27 cellular contexts compared by ENCODE assay signal in the genomic region with DNA sequence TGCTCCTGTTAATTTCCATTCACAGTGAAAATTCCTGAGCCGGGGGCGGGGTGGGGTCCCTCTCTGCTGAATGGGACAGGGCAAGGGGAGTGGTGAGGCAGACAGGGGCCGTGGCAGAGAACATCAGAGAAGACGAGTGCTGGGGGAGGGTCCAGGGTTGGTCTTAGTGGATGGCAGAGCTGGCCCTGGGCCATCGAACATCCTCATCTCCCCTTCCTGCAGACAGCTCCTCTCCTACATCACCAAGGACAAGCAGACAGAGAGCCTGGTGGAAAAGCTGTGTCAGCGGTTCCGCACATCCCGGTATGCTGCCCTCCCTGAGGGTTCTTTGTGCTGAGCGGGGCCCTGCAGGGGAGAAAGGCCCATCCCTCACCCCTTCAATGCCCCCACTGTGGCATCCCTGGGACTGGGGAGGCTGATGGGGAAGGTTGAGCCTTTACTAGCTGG. TPM values are rescaled to one million over a fixed set of nuclear protein-coding genes. Genes with fewer than 3 reads are reported as not detected.
DNase-seq lines count a peak whose midpoint lies in the region; ATAC-seq and TF ChIP-seq lines count a peak whose summit lies in the region.
"Had no signal": no experiment of that assay in that cellular context is flagged by ENCODE, and none has a peak within 500 bp of the region (broad histone marks: within the 10 kb centered on the region; RNA-seq: fewer than 3 reads in every experiment).

No MANE protein-coding gene starts in this region.

- BruUV-seq in mammary epithelial cell (replicated peaks; lab: Mats Ljungman, UMichigan), result no TSS peak

- no peak for DNase-seq in activated CD4-positive, alpha-beta T cell treated with anti-CD3 and anti-CD28 coated beads, Interleukin-2, amount 10 ng/mL, durations not matched to agents 24 days and 14 days
- DNase-seq in activated CD4-positive, alpha-beta T cell treated with anti-CD3 and anti-CD28 coated beads for 1 hour, result no peak
- DNase-seq in GM23338 (ENCODE audit: low spot score) (no peak), mammary epithelial cell (no peak), osteocyte (ENCODE audit: extremely low spot score, unreplicated experiment) (no peak), body of pancreas (no peak)
- DNase-seq: 8988T; activated CD4-positive, alpha-beta T cell treated with anti-CD3 and anti-CD28 coated beads, Interleukin-2, amount 10 ng/mL, durations not matched to agents 7 days and 5 days; activated gamma-delta T cell treated with Interleukin-2 at 50 U/mL for 16 hours; activated T-cell treated with anti-CD3 and anti-CD28 coated beads for 4 hours; anterior cingulate cortex; effector memory CD8-positive, alpha-beta T cell; EL; Kasumi-1; left cardiac atrium; NCI-H1092; NCI-H2029; PC-3; SJCRH30; stimulated activated CD4-positive, alpha-beta T cell treated with anti-CD3 and anti-CD28 coated beads, Interleukin-2, amount 100 ng/mL, for 24 hours; stimulated activated naive CD4-positive, alpha-beta T cell treated with Interleukin-2 at 50 U/mL for 16 hours; transverse colon had no signal

- intact Hi-C loops in activated CD4-positive, alpha-beta T cell treated with anti-CD3 and anti-CD28 coated beads, Interleukin-2, amount 10 ng/mL, durations not matched to agents 24 days and 14 days (cut with micrococcal nuclease), result no loop called here
- intact Hi-C loops in mammary epithelial cell (cut with micrococcal nuclease), result no loop called here
- intact Hi-C loops in body of pancreas (cut with DNase I), result no loop called here

- H3K27ac ChIP-seq in GM23338 (ENCODE audit: low read depth) (peak overlapping the region; percentile 47; the same call in 1 of the 2 replicates), mammary epithelial cell (ENCODE audit: insufficient read depth, low read depth, low read length) (peak overlapping the region; percentile 37), body of pancreas (no peak overlapping the region)
- H3K27ac ChIP-seq: SJCRH30, transverse colon had no signal

- H3K4me1 Mint-ChIP-seq in activated CD4-positive, alpha-beta T cell treated with anti-CD3 and anti-CD28 coated beads, Interleukin-2, amount 10 ng/mL, durations not matched to agents 24 days and 14 days, result peaks cover 21% of the 10 kb centered on the region
- H3K4me1 Mint-ChIP-seq in GM23338 (peaks cover 26% of the 10 kb centered on the region), osteocyte (ENCODE audit: unreplicated experiment) (peaks cover 22% of the 10 kb centered on the region)

- no peaks in the 10 kb centered on the region for H3K27me3 Mint-ChIP-seq in activated CD4-positive, alpha-beta T cell treated with anti-CD3 and anti-CD28 coated beads, Interleukin-2, amount 10 ng/mL, durations not matched to agents 24 days and 14 days
- peaks cover 19% of the 10 kb centered on the region for H3K27me3 Mint-ChIP-seq in GM23338 (ENCODE audit: insufficient read depth, low read depth, poor library complexity)
- no peaks in the 10 kb centered on the region for H3K27me3 Mint-ChIP-seq in osteocyte (ENCODE audit: unreplicated experiment)
- H3K27me3 Mint-ChIP-seq: activated CD4-positive, alpha-beta T cell treated with anti-CD3 and anti-CD28 coated beads, Interleukin-2, amount 10 ng/mL, durations not matched to agents 7 days and 5 days; effector memory CD8-positive, alpha-beta T cell; natural killer cell treated with Interleukin-12 subunit alpha and Interleukin-12 subunit beta and Interleukin-15 and Interleukin-18, amount 100 ng/mL, for 72 hours had no signal

- no peak overlapping the region for H3K4me3 Mint-ChIP-seq in activated CD4-positive, alpha-beta T cell treated with anti-CD3 and anti-CD28 coated beads, Interleukin-2, amount 10 ng/mL, durations not matched to agents 24 days and 14 days
- no peak overlapping the region for H3K4me3 Mint-ChIP-seq in GM23338
- H3K4me3 Mint-ChIP-seq in osteocyte (ENCODE audit: unreplicated experiment), result no peak overlapping the region
- H3K4me3 Mint-ChIP-seq: activated CD4-positive, alpha-beta T cell treated with anti-CD3 and anti-CD28 coated beads, Interleukin-2, amount 10 ng/mL, durations not matched to agents 7 days and 5 days; effector memory CD8-positive, alpha-beta T cell; natural killer cell treated with Interleukin-12 subunit alpha and Interleukin-12 subunit beta and Interleukin-15 and Interleukin-18, amount 100 ng/mL, for 72 hours; T-helper 1 cell treated with Interleukin-12 subunit alpha and Interleukin-12 subunit beta and Interleukin-4 antibody, amounts not matched to agents 30 μg/mL and 1 μg/mL, for 36 hours had no signal

- no peak overlapping the region for H3K4me3 ChIP-seq in GM23338
- H3K4me3 ChIP-seq in mammary epithelial cell (replicated peaks in 1 of 3; ENCODE audit: insufficient read depth in 1 of 3, low read depth in 2 of 3, low read length in 3 of 3), result no peak overlapping the region
- no peak overlapping the region for H3K4me3 ChIP-seq in body of pancreas
- H3K4me3 ChIP-seq: BLaER1 treated with 17β-estradiol and CSF1 and Interleukin-3, amounts not matched to agents 10 nM and 100 nM; SJCRH30; transverse colon had no signal

- no peaks in the 10 kb centered on the region for H3K9me3 ChIP-seq in mammary epithelial cell (replicated peaks; ENCODE audit: insufficient read depth, low read length)
- H3K9me3 ChIP-seq in body of pancreas, result no peaks in the 10 kb centered on the region
- H3K9me3 ChIP-seq: BLaER1 treated with 17β-estradiol and CSF1 and Interleukin-3, amounts not matched to agents 10 nM and 100 nM; SJCRH30; transverse colon had no signal

- no peaks in the 10 kb centered on the region for H3K27me3 ChIP-seq in GM23338 (ENCODE audit: insufficient read depth)
- no peaks in the 10 kb centered on the region for H3K27me3 ChIP-seq in mammary epithelial cell (ENCODE audit: insufficient read depth, low read length)
- no peaks in the 10 kb centered on the region for H3K27me3 ChIP-seq in body of pancreas
- H3K27me3 ChIP-seq: BLaER1 treated with 17β-estradiol and CSF1 and Interleukin-3, amounts not matched to agents 10 nM and 100 nM; SJCRH30; transverse colon had no signal

- ATAC-seq in GM23338 (no peak), HG03097 (IDR thresholded peaks at IDR 0.05; ENCODE audit: low FRiP score, unreplicated experiment) (no peak), body of pancreas (no peak), GM18517 (IDR thresholded peaks at IDR 0.05; ENCODE audit: unreplicated experiment) (no peak)
- ATAC-seq: effector memory CD8-positive, alpha-beta T cell; left cardiac atrium; natural killer cell treated with Interleukin-12 subunit alpha and Interleukin-12 subunit beta and Interleukin-15 and Interleukin-18, amount 100 ng/mL, for 72 hours; PC-3 had no signal

- H3K9me2 ChIP-seq in GM23338 (ENCODE audit: insufficient read depth), result no peaks in the 10 kb centered on the region

- H2AFZ ChIP-seq in GM23338 (no peak overlapping the region), mammary epithelial cell (ENCODE audit: low read depth, low read length) (no peak overlapping the region)

- H3K9ac ChIP-seq in mammary epithelial cell (ENCODE audit: insufficient read depth, low read length), result no peak overlapping the region

- H3K79me2 ChIP-seq in GM23338 (replicated peaks; ENCODE audit: insufficient read depth) (peaks cover 10% of the 10 kb centered on the region), mammary epithelial cell (ENCODE audit: insufficient read depth, low read length) (peaks cover 30% of the 10 kb centered on the region)

- peaks cover 25% of the 10 kb centered on the region for H3K4me1 ChIP-seq in GM23338 (ENCODE audit: insufficient read depth)
- peaks cover 61% of the 10 kb centered on the region for H3K4me1 ChIP-seq in mammary epithelial cell (ENCODE audit: insufficient read depth, low read length)
- peaks cover 23% of the 10 kb centered on the region for H3K4me1 ChIP-seq in body of pancreas

- TF ChIP-seq POLR2A in body of pancreas (IDR thresholded peaks at IDR 0.05), result no peak

- peak overlapping the region; percentile 51 for H3K27ac Mint-ChIP-seq in activated CD4-positive, alpha-beta T cell treated with anti-CD3 and anti-CD28 coated beads, Interleukin-2, amount 10 ng/mL, durations not matched to agents 24 days and 14 days
- H3K27ac Mint-ChIP-seq in GM23338, result peak overlapping the region; percentile 85
- H3K27ac Mint-ChIP-seq in osteocyte (ENCODE audit: unreplicated experiment), result peak overlapping the region; percentile 14
- H3K27ac Mint-ChIP-seq: activated CD4-positive, alpha-beta T cell treated with anti-CD3 and anti-CD28 coated beads, Interleukin-2, amount 10 ng/mL, durations not matched to agents 7 days and 5 days; natural killer cell treated with Interleukin-12 subunit alpha and Interleukin-12 subunit beta and Interleukin-15 and Interleukin-18, amount 100 ng/mL, for 72 hours; T-helper 1 cell treated with Interleukin-12 subunit alpha and Interleukin-12 subunit beta and Interleukin-4 antibody, amounts not matched to agents 30 μg/mL and 1 μg/mL, for 36 hours had no signal

- CTCF ChIA-PET in mammary epithelial cell (lab: Charles Lee; ENCODE audit: low non-redundant PET), result no interaction called here

- H3K36me3 ChIP-seq in GM23338 (ENCODE audit: insufficient read depth) (peaks cover 67% of the 10 kb centered on the region), mammary epithelial cell (ENCODE audit: insufficient read depth, low read length) (peaks cover 44% of the 10 kb centered on the region), body of pancreas (replicated peaks in 1 of 2; ENCODE audit: insufficient read depth in 1 of 2, low read depth in 2 of 2) (peaks cover 4 to 35% of the 10 kb centered on the region in 2 donors)

- TF ChIP-seq CTCF in GM23338 (conservative IDR thresholded peaks at IDR 0.05; ENCODE audit: low read depth in 2 of 2) (no peak), mammary epithelial cell (conservative IDR thresholded peaks at IDR 0.05 in 1 of 2, IDR thresholded peaks at IDR 0.05 in 1 of 2; ENCODE audit: extremely low read depth in 1 of 2, insufficient read depth in 1 of 2, low read depth in 1 of 2, low read length in 2 of 2) (no peak), osteocyte (IDR thresholded peaks at IDR 0.05) (no peak), body of pancreas (IDR thresholded peaks at IDR 0.05) (no peak)

- peaks cover 51% of the 10 kb centered on the region for H3F3A ChIP-seq in GM23338 (replicated peaks; ENCODE audit: low read depth)

- no peaks in the 10 kb centered on the region; the same call in none of the 2 replicates for H4K20me1 ChIP-seq in GM23338 (replicated peaks; ENCODE audit: insufficient read depth)
- no peaks in the 10 kb centered on the region for H4K20me1 ChIP-seq in mammary epithelial cell (ENCODE audit: insufficient read depth, low read length)

- WGBS in mammary epithelial cell (ENCODE audit: low coverage, missing lambda C conversion rate), result 55% methylated on average over 9 of the region's 9 CpGs
- 86 to 94% methylated on average over 7 to 8 of the region's 9 CpGs for WGBS in body of pancreas, 2 donors

- peaks cover 82% of the 10 kb centered on the region for H3K36me3 Mint-ChIP-seq in activated CD4-positive, alpha-beta T cell treated with anti-CD3 and anti-CD28 coated beads, Interleukin-2, amount 10 ng/mL, durations not matched to agents 24 days and 14 days (ENCODE audit: low read depth)
- H3K36me3 Mint-ChIP-seq in GM23338 (ENCODE audit: low read depth), result peaks cover 84% of the 10 kb centered on the region
- peaks cover 52% of the 10 kb centered on the region for H3K36me3 Mint-ChIP-seq in osteocyte (ENCODE audit: unreplicated experiment)

- dilution Hi-C loops in mammary epithelial cell (cut with HindIII; ENCODE audit: low sequenced_read_pairs), result no loop called here

- H3K4me2 ChIP-seq in GM23338, result no peak overlapping the region
- no peak overlapping the region for H3K4me2 ChIP-seq in mammary epithelial cell (ENCODE audit: insufficient read depth, low read depth, low read length)
- H3K4me2 ChIP-seq: BLaER1 treated with 17β-estradiol and CSF1 and Interleukin-3, amounts not matched to agents 10 nM and 100 nM had no signal

- in situ Hi-C loops in mammary epithelial cell (cut with MboI; ENCODE audit: low sequenced_read_pairs in 2 of 2), result no loop called here

- no peaks in the 10 kb centered on the region for H3K9me3 Mint-ChIP-seq in activated CD4-positive, alpha-beta T cell treated with anti-CD3 and anti-CD28 coated beads, Interleukin-2, amount 10 ng/mL, durations not matched to agents 24 days and 14 days
- no peaks in the 10 kb centered on the region for H3K9me3 Mint-ChIP-seq in GM23338
- H3K9me3 Mint-ChIP-seq in osteocyte (ENCODE audit: unreplicated experiment), result no peaks in the 10 kb centered on the region
- H3K9me3 Mint-ChIP-seq: activated CD4-positive, alpha-beta T cell treated with anti-CD3 and anti-CD28 coated beads, Interleukin-2, amount 10 ng/mL, durations not matched to agents 7 days and 5 days; effector memory CD8-positive, alpha-beta T cell; natural killer cell treated with Interleukin-12 subunit alpha and Interleukin-12 subunit beta and Interleukin-15 and Interleukin-18, amount 100 ng/mL, for 72 hours; T-helper 1 cell treated with Interleukin-12 subunit alpha and Interleukin-12 subunit beta and Interleukin-4 antibody, amounts not matched to agents 30 μg/mL and 1 μg/mL, for 36 hours had no signal

RNA-seq across cellular contexts. Expression of gene GAPDH, which starts 5.0 kb away (rescaled TPM):
- total RNA-seq in activated CD4-positive, alpha-beta T cell treated with anti-CD3 and anti-CD28 coated beads, Interleukin-2, amount 10 ng/mL, durations not matched to agents 24 days and 14 days, result 4,585 and 4,599 TPM in 2 replicates
- total RNA-seq in GM23338 (2014; rRNA removed; shearing (Covaris generic)), result 5,269 and 5,853 TPM in 2 replicates
- 6,140 and 6,219 TPM in 2 replicates for polyA plus RNA-seq in GM23338 (2016; fragmentation: Nextera tagmentation; extraction: Ambion mirVana)
- total RNA-seq in mammary epithelial cell, result over 10,000 TPM in 1 of 2 donors, 1,000 to 10,000 TPM in 1; 6,493 to 13,434 TPM
- polyA plus RNA-seq in mammary epithelial cell, result 20,785 TPM
- 16,557 TPM for polyA minus RNA-seq in mammary epithelial cell
- total RNA-seq in osteocyte, result 1,754 and 1,775 TPM in 2 replicates
- total RNA-seq in body of pancreas, result 100 to 1,000 TPM; 311 to 476 TPM

RNA-seq across cellular contexts. Expression of gene IFFO1, which starts 26.5 kb away (rescaled TPM):
- 16.0 and 16.9 TPM in 2 replicates for total RNA-seq in activated CD4-positive, alpha-beta T cell treated with anti-CD3 and anti-CD28 coated beads, Interleukin-2, amount 10 ng/mL, durations not matched to agents 24 days and 14 days
- total RNA-seq in GM23338 (2014; rRNA removed; shearing (Covaris generic)), result 8.8 and 12.9 TPM in 2 replicates
- polyA plus RNA-seq in GM23338 (2016; fragmentation: Nextera tagmentation; extraction: Ambion mirVana) (8.9 and 11.2 TPM in 2 replicates), mammary epithelial cell (3.0 TPM)
- total RNA-seq in mammary epithelial cell (1 to 10 TPM; 1.9 to 2.2 TPM), osteocyte (35.9 and 40.7 TPM in 2 replicates), body of pancreas (10 to 100 TPM; 11.4 to 13.2 TPM)
- polyA minus RNA-seq in mammary epithelial cell, result 0.26 TPM

RNA-seq across cellular contexts. Expression of gene NCAPD2, which starts 35.4 kb away (rescaled TPM):
- 104 and 106 TPM in 2 replicates for total RNA-seq in activated CD4-positive, alpha-beta T cell treated with anti-CD3 and anti-CD28 coated beads, Interleukin-2, amount 10 ng/mL, durations not matched to agents 24 days and 14 days
- 217 and 389 TPM in 2 replicates for total RNA-seq in GM23338 (2014; rRNA removed; shearing (Covaris generic))
- polyA plus RNA-seq in GM23338 (2016; fragmentation: Nextera tagmentation; extraction: Ambion mirVana), result 32.7 and 34.2 TPM in 2 replicates
- 10 to 100 TPM; 17.8 to 53.7 TPM for total RNA-seq in mammary epithelial cell
- polyA plus RNA-seq in mammary epithelial cell, result 60.4 TPM
- 156 TPM for polyA minus RNA-seq in mammary epithelial cell
- total RNA-seq in osteocyte, result 36.4 and 36.9 TPM in 2 replicates
- total RNA-seq in body of pancreas, result 10 to 100 TPM in 1 of 2 donors, 1 to 10 TPM in 1; 9.3 to 46.1 TPM

RNA-seq across cellular contexts. Expression of gene MRPL51, which starts 36.3 kb away (rescaled TPM):
- total RNA-seq in activated CD4-positive, alpha-beta T cell treated with anti-CD3 and anti-CD28 coated beads, Interleukin-2, amount 10 ng/mL, durations not matched to agents 24 days and 14 days, result 277 and 280 TPM in 2 replicates
- 75.1 and 93.9 TPM in 2 replicates for total RNA-seq in GM23338 (2014; rRNA removed; shearing (Covaris generic))
- polyA plus RNA-seq in GM23338 (2016; fragmentation: Nextera tagmentation; extraction: Ambion mirVana) (432 and 463 TPM in 2 replicates), mammary epithelial cell (124 TPM)
- total RNA-seq in mammary epithelial cell (100 to 1,000 TPM in 1 of 2 donors, 10 to 100 TPM in 1; 51.7 to 192 TPM), osteocyte (172 TPM in 2 replicates), body of pancreas (10 to 100 TPM; 23.6 to 25.1 TPM)
- polyA minus RNA-seq in mammary epithelial cell, result 18.7 TPM

RNA-seq across cellular contexts. Expression of gene NOP2, which starts 38.8 kb away (rescaled TPM):
- total RNA-seq in activated CD4-positive, alpha-beta T cell treated with anti-CD3 and anti-CD28 coated beads, Interleukin-2, amount 10 ng/mL, durations not matched to agents 24 days and 14 days, result 192 and 193 TPM in 2 replicates
- total RNA-seq in GM23338 (2014; rRNA removed; shearing (Covaris generic)), result 67.2 and 67.9 TPM in 2 replicates
- polyA plus RNA-seq in GM23338 (2016; fragmentation: Nextera tagmentation; extraction: Ambion mirVana), result 63.3 and 63.4 TPM in 2 replicates
- total RNA-seq in mammary epithelial cell, result 10 to 100 TPM; 29.5 to 84.2 TPM
- 62.7 TPM for polyA plus RNA-seq in mammary epithelial cell
- 80.8 TPM for polyA minus RNA-seq in mammary epithelial cell
- 32.5 and 34.5 TPM in 2 replicates for total RNA-seq in osteocyte
- 10 to 100 TPM; 10.9 to 83.1 TPM for total RNA-seq in body of pancreas

Comparison
In these comparisons a context has a peak if more than half of its experiments do, and no peak if none do; other contexts are left out.
1. H3K27ac Mint-ChIP-seq: peak in every context shown above with its lines; median percentile 85 in GM23338; 51 in activated CD4-positive, alpha-beta T cell treated with anti-CD3 and anti-CD28 coated beads, Interleukin-2, amount 10 ng/mL, durations not matched to agents 24 days and 14 days; 14 in osteocyte.
2. H3K27ac ChIP-seq: peak in GM23338 (single experiment) and mammary epithelial cell (single experiment); none in body of pancreas (0 of 4).